In the genomic region with DNA sequence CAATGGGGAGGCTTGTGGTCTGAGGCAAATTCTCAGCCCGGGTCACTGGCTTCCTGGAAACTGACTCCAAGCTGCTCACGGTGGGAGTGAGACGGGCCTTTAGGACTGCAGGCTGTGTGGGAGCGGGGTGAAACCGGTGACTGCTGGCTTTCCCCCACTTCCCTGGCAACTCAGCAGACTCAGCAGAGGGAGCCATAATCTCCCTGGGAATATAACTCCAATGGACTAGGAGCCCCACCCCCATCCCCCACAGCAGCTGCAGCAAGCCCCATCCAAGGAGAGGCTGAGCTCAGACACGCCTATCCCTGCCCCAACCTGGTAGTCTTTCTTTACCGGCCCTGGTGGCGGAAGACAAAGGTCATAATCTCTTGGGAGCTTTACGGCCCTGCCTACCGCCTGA, we compare ENCODE assay signal across 14 cellular contexts.
"Had no signal": no experiment of that assay in that cellular context is flagged by ENCODE, and none has a peak within 500 bp of the region (broad histone marks: within the 10 kb centered on the region; RNA-seq: fewer than 3 reads in every experiment).

No MANE protein-coding gene starts in this region.

- DNase-seq: activated B cell treated with CpG ODN at 0.5 μM for 24 hours; activated CD4-positive, alpha-beta memory T cell treated with anti-CD3 and anti-CD28 coated beads for 36 hours; activated CD4-positive, alpha-beta T cell treated with anti-CD3 and anti-CD28 coated beads for 4 hours; activated naive CD4-positive, alpha-beta T cell treated with Interleukin-2 at 50 U/mL for 16 hours; activated naive CD8-positive, alpha-beta T cell treated with anti-CD3 and anti-CD28 coated beads, Interleukin-2, amount 10 ng/mL, durations not matched to agents 7 days and 5 days; activated T-cell treated with anti-CD3 and anti-CD28 coated beads for 4 hours; amygdala; dermis blood vessel endothelial cell; effector memory CD8-positive, alpha-beta T cell; islet precursor cell; lower lobe of right lung; stimulated activated CD4-positive, alpha-beta T cell treated with anti-CD3 and anti-CD28 coated beads, Interleukin-12 subunit alpha, Interleukin-12 subunit beta, amount 100 ng/mL, for 4 hours; stimulated activated CD4-positive, alpha-beta T cell treated with anti-CD3 and anti-CD28 coated beads, Interleukin-1b, Interleukin-23, amount 100 ng/mL, for 48 hours; stimulated activated naive CD4-positive, alpha-beta T cell treated with Interleukin-2 at 50 U/mL for 16 hours had no signal

- H3K27ac ChIP-seq: lower lobe of right lung had no signal

- H3K9me3 ChIP-seq: lower lobe of right lung had no signal

- H3K36me3 ChIP-seq: lower lobe of right lung had no signal

- H3K4me1 ChIP-seq: lower lobe of right lung had no signal

- ATAC-seq: effector memory CD8-positive, alpha-beta T cell; lower lobe of right lung had no signal

- H3K4me3 ChIP-seq: lower lobe of right lung had no signal
